ENCODE assay signal across 8 cellular contexts in the genomic region with DNA sequence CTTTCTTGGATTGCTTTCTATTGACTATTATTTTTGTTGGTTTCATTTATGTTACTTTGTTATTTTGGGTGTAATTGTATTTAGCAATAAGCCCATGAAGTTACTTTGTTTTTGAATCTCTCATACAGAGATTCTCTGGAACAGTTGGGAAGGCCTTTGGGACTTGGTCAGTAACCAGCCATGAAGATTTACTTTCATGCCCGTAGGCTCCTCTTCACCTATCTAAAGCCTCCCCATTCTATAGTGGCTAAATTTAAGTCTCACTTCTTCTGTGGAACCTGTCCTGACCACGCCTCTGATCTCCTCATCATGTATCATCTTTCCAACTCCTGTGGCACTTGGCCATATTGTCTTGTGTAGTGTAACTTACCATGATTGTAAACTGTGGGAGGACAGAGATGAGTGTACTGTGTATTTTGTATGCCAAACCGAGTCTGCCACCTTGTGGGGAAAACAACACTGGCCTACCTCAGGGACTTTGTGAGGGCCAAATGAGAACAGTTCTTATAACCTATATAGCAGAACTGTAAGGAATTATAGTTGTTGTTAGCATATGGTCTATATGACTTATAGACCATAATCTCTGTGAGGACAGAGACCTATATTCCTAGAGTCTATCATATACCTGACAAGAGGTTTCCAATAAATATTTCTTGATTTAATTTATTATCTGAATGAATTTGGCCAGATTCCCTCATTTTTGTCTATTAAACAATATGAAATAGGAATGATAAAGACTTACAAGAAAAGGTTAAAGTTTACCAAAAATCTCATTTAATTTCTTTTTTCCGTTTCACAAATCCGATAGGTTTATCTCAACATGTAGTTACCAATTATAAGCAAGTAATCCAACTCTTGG.
A peak's percentile ranks its signal among the peaks of the same experiment; 100 is the strongest.
DNase-seq lines count a peak whose midpoint lies in the region; ATAC-seq, FAIRE-seq and TF ChIP-seq lines count a peak whose summit lies in the region.

No MANE protein-coding gene starts in this region.

- no peak overlapping the region for H3K27ac ChIP-seq in smooth muscle cell (ENCODE audit: low read depth)

- H3K27ac Mint-ChIP-seq in T-cell = no peak overlapping the region

- peaks cover 1 to 13% (median 6%) of the 10 kb centered on the region in 3 donors for H3K4me1 Mint-ChIP-seq in T-cell

- no peaks in the 10 kb centered on the region for H3K9me3 Mint-ChIP-seq in T-cell

- WGBS in smooth muscle cell (ENCODE audit: low lambda C conversion rate) = 58% methylated on average over 5 of the region's 5 CpGs

- CTCF ChIA-PET in T-cell (lab: Charles Lee) = no interaction called here

- TF ChIP-seq CTCF in astrocyte of the cerebellum (IDR thresholded peaks at IDR 0.05; ENCODE audit: low read depth, low read length, missing control alignments) (peak; percentile 90), smooth muscle cell (IDR thresholded peaks at IDR 0.05; ENCODE audit: borderline replicate concordance, insufficient read depth, poor library complexity, severe bottlenecking) (peak; percentile 67)

- H3K4me3 ChIP-seq in astrocyte of the cerebellum (ENCODE audit: low read depth, low read length) (no peak overlapping the region), smooth muscle cell (no peak overlapping the region)

- H3K79me2 ChIP-seq in smooth muscle cell (ENCODE audit: low read depth) = no peaks in the 10 kb centered on the region

- no peak overlapping the region for H3K9ac ChIP-seq in smooth muscle cell (ENCODE audit: low read depth)

- ATAC-seq in T-cell (replicated peaks in 1 of 4) = peak; percentile 75 to 85 (median 80)
- ATAC-seq in GM21360 (IDR thresholded peaks at IDR 0.05; ENCODE audit: unreplicated experiment) = no peak

- no peaks in the 10 kb centered on the region for H3F3A ChIP-seq in smooth muscle cell (ENCODE audit: low read depth)

- no peak overlapping the region for H2AFZ ChIP-seq in smooth muscle cell (ENCODE audit: low read depth)

- in situ Hi-C loops in astrocyte of the cerebellum (cut with HindIII; ENCODE audit: low sequenced_read_pairs) = no loop called here

- no peak overlapping the region for H3K4me3 Mint-ChIP-seq in T-cell

- peaks cover 5% of the 10 kb centered on the region for H3K36me3 Mint-ChIP-seq in T-cell

- H3K27me3 Mint-ChIP-seq in T-cell = no peaks in the 10 kb centered on the region

- TF ChIP-seq POLR2A in H54 (IDR thresholded peaks at IDR 0.05; ENCODE audit: low read depth, low read length) = no peak

- POLR2A ChIA-PET in T-cell (lab: Charles Lee) = interaction anchor here in 1 of 2 donors (0.6 to 0.7 kb wide), 2 partner anchors 29 to 140 kb away, joined by 6 to 12 read pairs; no protein-coding TSS in a partner anchor

- no peak overlapping the region for H3K4me2 ChIP-seq in smooth muscle cell

- no peaks in the 10 kb centered on the region for H3K4me1 ChIP-seq in smooth muscle cell (ENCODE audit: low read depth)

- H4K20me1 ChIP-seq in smooth muscle cell (ENCODE audit: low read depth) = no peaks in the 10 kb centered on the region

- peak; percentile 100 for FAIRE-seq in H54 (lab: Jason Lieb, UNC)

- no peaks in the 10 kb centered on the region for H3K9me3 ChIP-seq in smooth muscle cell (replicated peaks; ENCODE audit: low read depth)

- H3K27me3 ChIP-seq in smooth muscle cell (ENCODE audit: low read depth) = no peaks in the 10 kb centered on the region

- DNase-seq in DMS 273 (lab: John Stamatoyannopoulos, UW; ENCODE audit: unreplicated experiment) (peak; percentile 71), H54 (ENCODE audit: insufficient read length, low spot score) (peak; percentile 31), NCI-H146 treated with DMSO at 0.1 percent for 48 hours (lab: John Stamatoyannopoulos, UW; ENCODE audit: unreplicated experiment) (peak; percentile 23), T-cell (peak in 33 of 34 experiments; percentile 20 to 66 (median 44)), astrocyte of the cerebellum (ENCODE audit: low read depth) (peak; percentile 81), hypothalamus (lab: John Stamatoyannopoulos, UW) (peak in 35 of 51 donors; percentile 1 to 73 (median 28)), smooth muscle cell (lab: John Stamatoyannopoulos, UW; ENCODE audit: unreplicated experiment) (no peak)

- H3K36me3 ChIP-seq in smooth muscle cell (ENCODE audit: low read depth) = no peaks in the 10 kb centered on the region
